1 cellular context compared by ENCODE assay signal in genomic region chr2:112764071-112765044, GRCh38.
TF ChIP-seq lines count a peak whose summit lies in the region.

TSS of gene CKAP2L (minus strand) at chr2:112764609. CDS start at chr2:112764598, 11 bp downstream.

TF ChIP-seq in HepG2, 621 proteins besides CTCF, POLR2A, EP300 and RAD21 (continued from another document and continues in another):
- TF ChIP-seq ZNF639 (CRISPR knock-in tag; conservative IDR thresholded peaks at IDR 0.05) (no peak), ISL2 (CRISPR knock-in tag; IDR thresholded peaks at IDR 0.05) (peak; percentile 37), TFDP2 (CRISPR knock-in tag; IDR thresholded peaks at IDR 0.05) (peak; percentile 100), ZFP62 (CRISPR knock-in tag; IDR thresholded peaks at IDR 0.05) (no peak), NONO (IDR thresholded peaks at IDR 0.05) (no peak), NONO (CRISPR knock-in tag; conservative IDR thresholded peaks at IDR 0.05) (peak; percentile 66), ZFY (CRISPR knock-in tag; IDR thresholded peaks at IDR 0.05) (peak; percentile 94), HNF4A (CRISPR knock-in tag; IDR thresholded peaks at IDR 0.05) (0 out of 2 replicates have a peak, but pooled peaks have one; percentile 32), ZNF224 (CRISPR knock-in tag; IDR thresholded peaks at IDR 0.05) (no peak), PBX2 (CRISPR knock-in tag; IDR thresholded peaks at IDR 0.05) (no peak), ZNF790 (CRISPR knock-in tag; IDR thresholded peaks at IDR 0.05; ENCODE audit: borderline replicate concordance) (no peak), KIAA2018 (CRISPR knock-in tag; IDR thresholded peaks at IDR 0.05; ENCODE audit: borderline replicate concordance) (no peak), ZFX (CRISPR knock-in tag; IDR thresholded peaks at IDR 0.05; ENCODE audit: low read depth) (peak; percentile 95), KAT8 (CRISPR knock-in tag; IDR thresholded peaks at IDR 0.05) (peak; percentile 83), ZNF747 (CRISPR knock-in tag; IDR thresholded peaks at IDR 0.05; ENCODE audit: borderline replicate concordance) (0 out of 2 replicates have a peak, but pooled peaks have one; percentile 67), ZBTB39 (CRISPR knock-in tag; IDR thresholded peaks at IDR 0.05) (no peak), SIX1 (CRISPR knock-in tag; IDR thresholded peaks at IDR 0.05; ENCODE audit: borderline replicate concordance) (no peak), DRAP1 (CRISPR knock-in tag; IDR thresholded peaks at IDR 0.05) (peak; percentile 70), DZIP1 (CRISPR knock-in tag; IDR thresholded peaks at IDR 0.05) (no peak), THRA (CRISPR knock-in tag; IDR thresholded peaks at IDR 0.05; ENCODE audit: borderline replicate concordance) (peak; percentile 20; the same call in 1 of the 2 replicates), RBM22 (optimal IDR thresholded peaks at IDR 0.05; ENCODE audit: low read length) (no peak), ZNF101 (CRISPR knock-in tag; IDR thresholded peaks at IDR 0.05; ENCODE audit: borderline replicate concordance, low read depth) (no peak), ZNF543 (CRISPR knock-in tag; IDR thresholded peaks at IDR 0.05) (peak; percentile 68; the same call in 1 of the 2 replicates), RNF2 (conservative IDR thresholded peaks at IDR 0.05; ENCODE audit: low read depth) (no peak), NFYB (CRISPR knock-in tag; IDR thresholded peaks at IDR 0.05) (peak; percentile 100), ZNF777 (CRISPR knock-in tag; IDR thresholded peaks at IDR 0.05) (peak; percentile 86), ZNF75D (CRISPR knock-in tag; IDR thresholded peaks at IDR 0.05; ENCODE audit: borderline replicate concordance) (no peak), ZNF430 (CRISPR knock-in tag; IDR thresholded peaks at IDR 0.05) (0 out of 2 replicates have a peak, but pooled peaks have one; percentile 77), CBX2 (IDR thresholded peaks at IDR 0.05; ENCODE audit: low read depth, low read length) (no peak), CBX2 (CRISPR knock-in tag; IDR thresholded peaks at IDR 0.05; ENCODE audit: low read depth) (no peak), CREBL2 (CRISPR knock-in tag; IDR thresholded peaks at IDR 0.05; ENCODE audit: borderline replicate concordance) (no peak), HMG20A (CRISPR knock-in tag; IDR thresholded peaks at IDR 0.05; ENCODE audit: borderline replicate concordance) (no peak), KLF6 (CRISPR knock-in tag; IDR thresholded peaks at IDR 0.05) (0 out of 2 replicates have a peak, but pooled peaks have one; percentile 64), SMAD3 (CRISPR knock-in tag; IDR thresholded peaks at IDR 0.05) (no peak), LBX2 (CRISPR knock-in tag; IDR thresholded peaks at IDR 0.05; ENCODE audit: borderline replicate concordance) (no peak), HNF4G (IDR thresholded peaks at IDR 0.05; ENCODE audit: borderline replicate concordance, low read depth, low read length) (no peak), HNF4G (CRISPR knock-in tag; IDR thresholded peaks at IDR 0.05; ENCODE audit: borderline replicate concordance, low read depth) (peak; percentile 43; the same call in 1 of the 2 replicates), AHR (CRISPR knock-in tag; IDR thresholded peaks at IDR 0.05) (peak; percentile 4; the same call in 1 of the 2 replicates), ZBTB26 (CRISPR knock-in tag; IDR thresholded peaks at IDR 0.05; ENCODE audit: borderline replicate concordance) (no peak)
